Comparison of ENCODE assay signal across 9 cellular contexts in the genomic region with DNA sequence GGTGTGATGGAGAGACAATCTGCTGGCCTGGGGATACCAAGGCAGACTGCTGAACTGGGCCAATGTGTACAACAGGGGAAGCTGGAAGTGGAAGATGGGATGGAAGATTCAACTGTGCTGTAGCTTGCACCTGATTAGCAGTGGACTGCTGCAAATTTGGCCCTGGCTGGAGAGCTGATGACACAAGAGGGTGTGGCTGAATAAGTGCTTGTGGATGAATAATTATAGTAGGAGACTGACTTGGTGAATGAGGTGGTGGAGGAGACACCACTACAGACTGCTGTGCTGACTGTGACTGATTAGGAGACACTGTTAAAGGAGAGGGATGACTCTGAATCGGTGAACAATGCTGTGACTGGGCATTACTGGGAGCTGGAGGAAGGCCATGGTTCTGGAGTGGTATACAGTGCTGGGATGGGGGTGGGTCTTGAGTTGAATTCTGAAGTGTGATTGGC. TPM values are rescaled to one million over a fixed set of nuclear protein-coding genes. Genes with fewer than 3 reads are reported as not detected.
DNase-seq lines count a peak whose midpoint lies in the region; ATAC-seq, FAIRE-seq and TF ChIP-seq lines count a peak whose summit lies in the region.
"Had no signal": no experiment of that assay in that cellular context is flagged by ENCODE, and none has a peak within 500 bp of the region (broad histone marks: within the 10 kb centered on the region; RNA-seq: fewer than 3 reads in every experiment).

No MANE protein-coding gene starts in this region.

- peak overlapping the region; percentile 72 for H3K27ac Mint-ChIP-seq in activated T-helper 2 cell treated with anti-CD3 and anti-CD28 coated beads, Interferon-gamma antibody, Interleukin-2, Interleukin-4, amounts not matched to agents 10 μg/mL and 5 μg/mL and 100 μg/mL, durations not matched to agents 14 hours and 24 hours and 36 hours
- H3K27ac Mint-ChIP-seq in progenitor cell of endocrine pancreas: peak overlapping the region; percentile 78

- ATAC-seq in GM21529 (IDR thresholded peaks at IDR 0.05; ENCODE audit: unreplicated experiment): peak; percentile 35

- DNase-seq in DMS 273 (lab: John Stamatoyannopoulos, UW; ENCODE audit: unreplicated experiment) (peak; percentile 49), DMS 273 treated with DMSO at 0.1 percent for 48 hours (lab: John Stamatoyannopoulos, UW) (no peak), HPDE6-E6E7 (ENCODE audit: extremely low spot score) (peak; percentile 7), progenitor cell of endocrine pancreas (ENCODE audit: low spot score, unreplicated experiment) (no peak), NCI-H1105 (lab: John Stamatoyannopoulos, UW) (no peak), frontal cortex (ENCODE audit: low spot score in 2 of 2) (no peak)
- DNase-seq in activated T-helper 2 cell treated with anti-CD3 and anti-CD28 coated beads, Interferon-gamma antibody, Interleukin-2, Interleukin-4, amounts not matched to agents 10 μg/mL and 5 μg/mL and 100 μg/mL, durations not matched to agents 14 hours and 24 hours and 36 hours (ENCODE audit: low spot score): no peak

- intact Hi-C loops in activated T-helper 2 cell treated with anti-CD3 and anti-CD28 coated beads, Interferon-gamma antibody, Interleukin-2, Interleukin-4, amounts not matched to agents 10 μg/mL and 5 μg/mL and 100 μg/mL, durations not matched to agents 14 hours and 24 hours and 36 hours (cut with micrococcal nuclease): loop anchor here (5.0 kb wide), 1 partner anchor 53 kb away; a partner anchor contains a TSS

- FAIRE-seq in frontal cortex (lab: Jason Lieb, UNC): no peak
- FAIRE-seq: A204.1 had no signal

- peak overlapping the region; percentile 48 for H3K4me3 Mint-ChIP-seq in activated T-helper 2 cell treated with anti-CD3 and anti-CD28 coated beads, Interferon-gamma antibody, Interleukin-2, Interleukin-4, amounts not matched to agents 10 μg/mL and 5 μg/mL and 100 μg/mL, durations not matched to agents 14 hours and 24 hours and 36 hours (ENCODE audit: low read depth)
- no peak overlapping the region for H3K4me3 Mint-ChIP-seq in progenitor cell of endocrine pancreas (ENCODE audit: low read depth)

- no peaks in the 10 kb centered on the region for H3K27me3 Mint-ChIP-seq in activated T-helper 2 cell treated with anti-CD3 and anti-CD28 coated beads, Interferon-gamma antibody, Interleukin-2, Interleukin-4, amounts not matched to agents 10 μg/mL and 5 μg/mL and 100 μg/mL, durations not matched to agents 14 hours and 24 hours and 36 hours (ENCODE audit: low read depth)
- H3K27me3 Mint-ChIP-seq in progenitor cell of endocrine pancreas: no peaks in the 10 kb centered on the region

- H3K9me3 Mint-ChIP-seq in activated T-helper 2 cell treated with anti-CD3 and anti-CD28 coated beads, Interferon-gamma antibody, Interleukin-2, Interleukin-4, amounts not matched to agents 10 μg/mL and 5 μg/mL and 100 μg/mL, durations not matched to agents 14 hours and 24 hours and 36 hours: peaks cover 11% of the 10 kb centered on the region
- no peaks in the 10 kb centered on the region for H3K9me3 Mint-ChIP-seq in progenitor cell of endocrine pancreas (ENCODE audit: low read depth)

- H3K36me3 Mint-ChIP-seq in activated T-helper 2 cell treated with anti-CD3 and anti-CD28 coated beads, Interferon-gamma antibody, Interleukin-2, Interleukin-4, amounts not matched to agents 10 μg/mL and 5 μg/mL and 100 μg/mL, durations not matched to agents 14 hours and 24 hours and 36 hours (ENCODE audit: low read depth): peaks cover 52% of the 10 kb centered on the region
- H3K36me3 Mint-ChIP-seq in progenitor cell of endocrine pancreas (ENCODE audit: insufficient read depth): peaks cover 22% of the 10 kb centered on the region

- no peak for TF ChIP-seq CTCF in progenitor cell of endocrine pancreas (IDR thresholded peaks at IDR 0.05; ENCODE audit: unreplicated experiment)

- peaks cover 18% of the 10 kb centered on the region for H3K4me1 Mint-ChIP-seq in activated T-helper 2 cell treated with anti-CD3 and anti-CD28 coated beads, Interferon-gamma antibody, Interleukin-2, Interleukin-4, amounts not matched to agents 10 μg/mL and 5 μg/mL and 100 μg/mL, durations not matched to agents 14 hours and 24 hours and 36 hours (ENCODE audit: low read depth)
- H3K4me1 Mint-ChIP-seq in progenitor cell of endocrine pancreas (ENCODE audit: low read depth): no peaks in the 10 kb centered on the region

RNA-seq across cellular contexts. Expression of a gene that starts 52.5 kb away (rescaled TPM):
- total RNA-seq in activated T-helper 2 cell treated with anti-CD3 and anti-CD28 coated beads, Interferon-gamma antibody, Interleukin-2, Interleukin-4, amounts not matched to agents 10 μg/mL and 5 μg/mL and 100 μg/mL, durations not matched to agents 14 hours and 24 hours and 36 hours: 48.3 and 52.0 TPM in 2 replicates
- total RNA-seq in progenitor cell of endocrine pancreas: 57.5 and 71.8 TPM in 2 replicates
- total RNA-seq in frontal cortex: 35.1 TPM

Comparison
In these comparisons a context has a peak if more than half of its experiments do, and no peak if none do; other contexts are left out.
1. DNase-seq: peak in DMS 273 (single experiment) and HPDE6-E6E7 (single experiment); none in DMS 273 treated with DMSO at 0.1 percent for 48 hours (single experiment), activated T-helper 2 cell treated with anti-CD3 and anti-CD28 coated beads, Interferon-gamma antibody, Interleukin-2, Interleukin-4, amounts not matched to agents 10 μg/mL and 5 μg/mL and 100 μg/mL, durations not matched to agents 14 hours and 24 hours and 36 hours (single experiment), progenitor cell of endocrine pancreas (single experiment), NCI-H1105 (single experiment) and frontal cortex (0 of 2).